In the genomic region with DNA sequence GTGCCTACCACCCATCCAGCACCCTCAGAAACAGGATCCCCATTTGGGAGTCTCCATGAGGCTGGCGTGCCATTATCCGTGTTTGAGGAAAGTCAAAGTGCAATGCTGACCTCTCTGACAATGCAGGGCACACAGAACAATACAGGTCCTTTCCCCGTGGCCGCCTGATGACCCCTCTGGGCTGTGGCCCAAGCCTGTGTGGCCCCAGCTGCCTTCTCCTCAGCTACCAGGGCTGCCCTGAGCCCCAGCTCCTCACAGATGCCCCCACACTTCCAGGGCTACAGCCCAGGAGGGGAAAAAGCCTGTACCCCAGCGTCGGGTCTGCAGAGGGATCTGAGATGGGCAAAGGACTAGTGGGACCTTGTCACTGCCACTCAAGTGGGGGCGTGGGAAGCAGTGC, we compare ENCODE assay signal across 2 cellular contexts.
A peak's percentile ranks its signal among the peaks of the same experiment; 100 is the strongest.
TF ChIP-seq lines count a peak whose summit lies in the region.

No MANE protein-coding gene starts in this region.

TF ChIP-seq in K562, 482 proteins besides CTCF, POLR2A, EP300 and RAD21:
- TF ChIP-seq MCM5 (IDR thresholded peaks at IDR 0.05; ENCODE audit: low read depth) (no peak), ZNF184 (CRISPR knock-in tag; IDR thresholded peaks at IDR 0.05) (no peak), ETV1 (tag; conservative IDR thresholded peaks at IDR 0.05; ENCODE audit: low read depth) (no peak), ZC3H8 (IDR thresholded peaks at IDR 0.05) (no peak), ZC3H11A (IDR thresholded peaks at IDR 0.05; ENCODE audit: low read depth, low read length) (no peak), CREB3L1 (IDR thresholded peaks at IDR 0.05; ENCODE audit: borderline replicate concordance, low read depth) (no peak), ZNF253 (CRISPR knock-in tag; conservative IDR thresholded peaks at IDR 0.05) (no peak), NR2C1 (IDR thresholded peaks at IDR 0.05) (no peak), NR2C1 (tag; IDR thresholded peaks at IDR 0.05) (no peak), POLR2AphosphoS2 (IDR thresholded peaks at IDR 0.05; ENCODE audit: low read length) (no peak), SRSF1 (IDR thresholded peaks at IDR 0.05; ENCODE audit: low read depth, low read length) (no peak), FUS (optimal IDR thresholded peaks at IDR 0.05; ENCODE audit: low read depth, low read length) (no peak)
- TF ChIP-seq, protein P1, sequence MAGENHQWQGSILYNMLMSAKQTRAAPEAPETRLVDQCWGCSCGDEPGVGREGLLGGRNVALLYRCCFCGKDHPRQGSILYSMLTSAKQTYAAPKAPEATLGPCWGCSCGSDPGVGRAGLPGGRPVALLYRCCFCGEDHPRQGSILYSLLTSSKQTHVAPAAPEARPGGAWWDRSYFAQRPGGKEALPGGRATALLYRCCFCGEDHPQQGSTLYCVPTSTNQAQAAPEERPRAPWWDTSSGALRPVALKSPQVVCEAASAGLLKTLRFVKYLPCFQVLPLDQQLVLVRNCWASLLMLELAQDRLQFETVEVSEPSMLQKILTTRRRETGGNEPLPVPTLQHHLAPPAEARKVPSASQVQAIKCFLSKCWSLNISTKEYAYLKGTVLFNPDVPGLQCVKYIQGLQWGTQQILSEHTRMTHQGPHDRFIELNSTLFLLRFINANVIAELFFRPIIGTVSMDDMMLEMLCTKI (IDR thresholded peaks at IDR 0.05; ENCODE audit: partially characterized antibody) = no peak

TF ChIP-seq in HepG2, 621 proteins besides CTCF, POLR2A, EP300 and RAD21:
- TF ChIP-seq SMARCC2 (IDR thresholded peaks at IDR 0.05) = no peak
- TF ChIP-seq SOX13 (IDR thresholded peaks at IDR 0.05) = 0 out of 2 replicates have a peak, but pooled peaks have one; percentile 29
- TF ChIP-seq SOX13 (CRISPR knock-in tag; conservative IDR thresholded peaks at IDR 0.05 in 1 of 2, IDR thresholded peaks at IDR 0.05 in 1 of 2) = peak in 1 of 2 experiments; percentile 63; a peak in 2 of 4 replicates
- TF ChIP-seq SOX6 (IDR thresholded peaks at IDR 0.05) = no peak
- peak; percentile 62 for TF ChIP-seq SOX6 (CRISPR knock-in tag; IDR thresholded peaks at IDR 0.05)
- no peak for TF ChIP-seq PHF8 (CRISPR knock-in tag; IDR thresholded peaks at IDR 0.05)
- TF ChIP-seq SOX5 (CRISPR knock-in tag; IDR thresholded peaks at IDR 0.05; ENCODE audit: borderline replicate concordance) = peak; percentile 68; the same call in 1 of the 2 replicates
- no peak for TF ChIP-seq ZNF672 (CRISPR knock-in tag; IDR thresholded peaks at IDR 0.05)
